ENCODE assay signal across 30 cellular contexts in genomic region chr15:75943713-75944215, GRCh38. TPM values are rescaled to one million over a fixed set of nuclear protein-coding genes. Genes with fewer than 3 reads are reported as not detected.
A peak's percentile ranks its signal among the peaks of the same experiment; 100 is the strongest.
DNase-seq lines count a peak whose midpoint lies in the region; ATAC-seq and TF ChIP-seq lines count a peak whose summit lies in the region.
"Had no signal": no experiment of that assay in that cellular context is flagged by ENCODE, and none has a peak within 500 bp of the region (broad histone marks: within the 10 kb centered on the region; RNA-seq: fewer than 3 reads in every experiment).

No MANE protein-coding gene starts in this region.

- TF ChIP-seq CTCF in HCT116 (IDR thresholded peaks at IDR 0.05 in 2 of 3, conservative IDR thresholded peaks at IDR 0.05 in 1 of 3; ENCODE audit: borderline replicate concordance in 1 of 3, insufficient read depth in 1 of 3, low read depth in 2 of 3, low read length in 2 of 3) (no peak), RWPE2 (IDR thresholded peaks at IDR 0.05; ENCODE audit: poor library complexity, severe bottlenecking) (no peak), ascending aorta (IDR thresholded peaks at IDR 0.05) (no peak)

- H3K4me1 ChIP-seq in HCT116 (ENCODE audit: control insufficient read depth in 1 of 2, insufficient read depth in 2 of 2, low read length in 2 of 2) (no peaks in the 10 kb centered on the region), RWPE2 (ENCODE audit: insufficient read depth, poor library complexity, severe bottlenecking) (peaks cover 26% of the 10 kb centered on the region), ascending aorta (no peaks in the 10 kb centered on the region)
- H3K4me1 ChIP-seq: colonic mucosa, left lung, parathyroid adenoma, right atrium auricular region, stomach, vagina had no signal

- no peak overlapping the region for H3K4me2 ChIP-seq in HCT116 (ENCODE audit: low read length)

- no peak overlapping the region for H3K27ac ChIP-seq in HCT116 (ENCODE audit: low read depth, low read length)
- H3K27ac ChIP-seq in RWPE2 (ENCODE audit: poor library complexity, severe bottlenecking) = no peak overlapping the region
- H3K27ac ChIP-seq in ascending aorta = no peak overlapping the region
- H3K27ac ChIP-seq: cardiac muscle cell, colonic mucosa, left lung, parathyroid adenoma, right atrium auricular region, stomach, vagina had no signal

- no peaks in the 10 kb centered on the region for H3K27me3 ChIP-seq in HCT116 (ENCODE audit: insufficient read depth, low read length)
- no peaks in the 10 kb centered on the region for H3K27me3 ChIP-seq in RWPE2 (ENCODE audit: insufficient read depth, poor library complexity, severe bottlenecking)
- H3K27me3 ChIP-seq in ascending aorta = no peaks in the 10 kb centered on the region
- H3K27me3 ChIP-seq: BLaER1 treated with 17β-estradiol and CSF1 and Interleukin-3, amounts not matched to agents 10 nM and 100 nM; cardiac muscle cell; colonic mucosa; right atrium auricular region; vagina had no signal

- H3K36me3 ChIP-seq in HCT116 (ENCODE audit: control insufficient read depth in 1 of 2, insufficient read depth in 2 of 2, low read length in 2 of 2) (0 out of 4 replicates have a peak, but pooled peaks cover 0 to under 1% of the 10 kb centered on the region in 2 experiments), RWPE2 (ENCODE audit: low read depth) (peaks cover 4% of the 10 kb centered on the region), ascending aorta (no peaks in the 10 kb centered on the region)
- H3K36me3 ChIP-seq: cardiac muscle cell, colonic mucosa, left lung, right atrium auricular region, vagina had no signal

- H3K36me3 Mint-ChIP-seq in immature natural killer cell = peaks cover 6 to 9% (median 6%) of the 10 kb centered on the region in 3 donors

- CTCF ChIA-PET in HCT116 (lab: Charles Lee) = no interaction called here

- H3K4me1 Mint-ChIP-seq in immature natural killer cell = peaks cover 2 to 11% of the 10 kb centered on the region in 2 donors
- H3K4me1 Mint-ChIP-seq: activated CD4-positive, alpha-beta T cell treated with anti-CD3 and anti-CD28 coated beads for 36 hours; activated naive CD4-positive, alpha-beta T cell treated with anti-CD3 and anti-CD28 coated beads, Interleukin-2, amount 10 ng/mL, durations not matched to agents 7 days and 5 days; activated T-helper 17 cell treated with anti-CD3 and anti-CD28 coated beads, Interleukin-2, amount 50 U/mL, for 72 hours; neural crest cell had no signal

- no peak overlapping the region for H3K4me3 Mint-ChIP-seq in immature natural killer cell
- H3K4me3 Mint-ChIP-seq: activated CD4-positive, alpha-beta T cell treated with anti-CD3 and anti-CD28 coated beads for 36 hours; activated CD8-positive, alpha-beta T cell treated with anti-CD3 and anti-CD28 coated beads for 36 hours; activated naive CD4-positive, alpha-beta T cell treated with anti-CD3 and anti-CD28 coated beads, Interleukin-2, amount 10 ng/mL, durations not matched to agents 7 days and 5 days; activated T-helper 17 cell treated with anti-CD3 and anti-CD28 coated beads, Interleukin-2, amount 50 U/mL, for 72 hours; neural crest cell had no signal

- intact Hi-C loops in HCT116 (cut with micrococcal nuclease) (no loop called here), ascending aorta (cut with DNase I) (no loop called here)

- H3K27me3 Mint-ChIP-seq in immature natural killer cell (ENCODE audit: low read depth in 3 of 3) = peaks cover 0 to 2% (median 0%) of the 10 kb centered on the region in 3 donors

- no peak for TF ChIP-seq RAD21 in HCT116 (IDR thresholded peaks at IDR 0.05; ENCODE audit: low read depth)

- BruUV-seq in HCT116 (replicated peaks; lab: Mats Ljungman, UMichigan) = TSS peak; percentile 31

- RAD21 ChIA-PET in HCT116 (lab: Charles Lee; ENCODE audit: low non-redundant PET in 1 of 2, low total read pairs in 2 of 2, uncharacterized antibody in 2 of 2, unreplicated experiment in 2 of 2) = no interaction called here

- no peak overlapping the region for H3K9ac ChIP-seq in HCT116 (ENCODE audit: low read length)
- H3K9ac ChIP-seq: BLaER1 treated with 17β-estradiol and CSF1 and Interleukin-3, amounts not matched to agents 10 nM and 100 nM; parathyroid adenoma had no signal

- no peaks in the 10 kb centered on the region for H4K20me1 ChIP-seq in HCT116 (ENCODE audit: insufficient read depth)
- H4K20me1 ChIP-seq: BLaER1 treated with 17β-estradiol and CSF1 and Interleukin-3, amounts not matched to agents 10 nM and 100 nM had no signal

- no peak overlapping the region for H2AFZ ChIP-seq in HCT116 (ENCODE audit: low read depth, low read length, poor library complexity, severe bottlenecking)
- H2AFZ ChIP-seq: parathyroid adenoma had no signal

- POLR2A ChIA-PET in HCT116 (lab: Charles Lee) = no interaction called here

- no peak overlapping the region for H3K27ac Mint-ChIP-seq in immature natural killer cell
- H3K27ac Mint-ChIP-seq: activated CD4-positive, alpha-beta T cell treated with anti-CD3 and anti-CD28 coated beads for 36 hours; activated CD8-positive, alpha-beta T cell treated with anti-CD3 and anti-CD28 coated beads for 36 hours; activated naive CD4-positive, alpha-beta T cell treated with anti-CD3 and anti-CD28 coated beads, Interleukin-2, amount 10 ng/mL, durations not matched to agents 7 days and 5 days; activated T-helper 17 cell treated with anti-CD3 and anti-CD28 coated beads, Interleukin-2, amount 50 U/mL, for 72 hours had no signal

- peak; percentile 40; the same call in 1 of the 2 replicates for ATAC-seq in HCT116
- peak; percentile 9; the same call in 1 of the 3 replicates for ATAC-seq in RWPE2 (ENCODE audit: low read depth)
- ATAC-seq in left lobe of liver = peak; percentile 10
- ATAC-seq: activated CD4-positive, alpha-beta T cell treated with anti-CD3 and anti-CD28 coated beads for 36 hours; activated CD8-positive, alpha-beta T cell treated with anti-CD3 and anti-CD28 coated beads for 36 hours; activated T-helper 17 cell treated with anti-CD3 and anti-CD28 coated beads, Interleukin-2, amount 50 U/mL, for 72 hours; left lung had no signal

- H3K79me2 ChIP-seq in HCT116 (ENCODE audit: insufficient read depth, low read length) = no peaks in the 10 kb centered on the region
- H3K79me2 ChIP-seq: parathyroid adenoma had no signal

- no peaks in the 10 kb centered on the region for H3K9me3 ChIP-seq in HCT116 (ENCODE audit: control insufficient read depth in 1 of 2, insufficient read depth in 1 of 2, low read depth in 1 of 2, low read length in 2 of 2)
- no peaks in the 10 kb centered on the region for H3K9me3 ChIP-seq in RWPE2 (ENCODE audit: severe bottlenecking)
- H3K9me3 ChIP-seq in ascending aorta = peaks cover 0 to 16% of the 10 kb centered on the region in 2 donors
- H3K9me3 ChIP-seq: colonic mucosa, left lung, right atrium auricular region, stomach, vagina had no signal

- H3K9me2 ChIP-seq in HCT116 (ENCODE audit: insufficient read depth) = no peaks in the 10 kb centered on the region

- DNase-seq in EH (ENCODE audit: low read depth) (peak; percentile 54), HCT116 (ENCODE audit: low read depth, low spot score) (no peak), RWPE2 (ENCODE audit: low spot score) (no peak), left lobe of liver (ENCODE audit: low spot score) (no peak), immature natural killer cell (no peak), SIG-M5 treated with dmso at 0.1 percent for 504 hours (lab: John Stamatoyannopoulos, UW; ENCODE audit: unreplicated experiment) (no peak), ascending aorta (ENCODE audit: low spot score in 2 of 2) (no peak)
- DNase-seq: activated CD4-positive, alpha-beta T cell treated with anti-CD3 and anti-CD28 coated beads for 36 hours; activated CD8-positive, alpha-beta T cell treated with anti-CD3 and anti-CD28 coated beads for 36 hours; activated naive CD4-positive, alpha-beta T cell treated with anti-CD3 and anti-CD28 coated beads, Interleukin-2, amount 10 ng/mL, durations not matched to agents 7 days and 5 days; amygdala; colonic mucosa; DMS53; effector CD8-positive, alpha-beta T cell; GDM1; left lung; mesendoderm; NCI-H1105 treated with DMSO at 0.1 percent for 48 hours; NCI-H187 treated with DMSO at 0.1 percent for 48 hours; NCI-H2171; NCI-H510A; Right ventricle myocardium superior; stomach had no signal

- no peaks in the 10 kb centered on the region for H3K9me3 Mint-ChIP-seq in immature natural killer cell
- H3K9me3 Mint-ChIP-seq: activated CD8-positive, alpha-beta T cell treated with anti-CD3 and anti-CD28 coated beads for 36 hours; activated naive CD4-positive, alpha-beta T cell treated with anti-CD3 and anti-CD28 coated beads, Interleukin-2, amount 10 ng/mL, durations not matched to agents 7 days and 5 days; activated T-helper 17 cell treated with anti-CD3 and anti-CD28 coated beads, Interleukin-2, amount 50 U/mL, for 72 hours had no signal

- H3K4me3 ChIP-seq in HCT116 (replicated peaks in 1 of 2; ENCODE audit: low read depth in 1 of 2, low read length in 2 of 2) (no peak overlapping the region), RWPE2 (ENCODE audit: severe bottlenecking) (no peak overlapping the region), ascending aorta (no peak overlapping the region)
- H3K4me3 ChIP-seq: BLaER1 treated with 17β-estradiol and CSF1 and Interleukin-3, amounts not matched to agents 10 nM and 100 nM; cardiac muscle cell; colonic mucosa; left lung; right atrium auricular region; stomach; vagina had no signal

- no peak for TF ChIP-seq POLR2A in HCT116 (IDR thresholded peaks at IDR 0.05; ENCODE audit: borderline replicate concordance, extremely low read depth, insufficient read depth, insufficient read length)

TF ChIP-seq in HCT116, 20 proteins besides CTCF, POLR2A, EP300 and RAD21 (continues in another document):
- TF ChIP-seq SP1 (IDR thresholded peaks at IDR 0.05; ENCODE audit: low read depth) = no peak
- TF ChIP-seq ZFX (IDR thresholded peaks at IDR 0.05) = no peak
- TF ChIP-seq FOSL1 (IDR thresholded peaks at IDR 0.05; ENCODE audit: low read depth) = no peak
- TF ChIP-seq SIN3A (IDR thresholded peaks at IDR 0.05; ENCODE audit: low read depth) = no peak
- TF ChIP-seq CEBPB (IDR thresholded peaks at IDR 0.05; ENCODE audit: low read depth) = no peak
- TF ChIP-seq JUND (IDR thresholded peaks at IDR 0.05) = no peak
- TF ChIP-seq CBX3 (IDR thresholded peaks at IDR 0.05; ENCODE audit: low read depth) = no peak
- no peak for TF ChIP-seq ELF1 (IDR thresholded peaks at IDR 0.05; ENCODE audit: borderline replicate concordance, low read depth)
- TF ChIP-seq TCF7L2 (IDR thresholded peaks at IDR 0.05; ENCODE audit: borderline replicate concordance, extremely low read depth, insufficient read depth, insufficient read length) = no peak
- no peak for TF ChIP-seq POLR2AphosphoS5 (IDR thresholded peaks at IDR 0.05; ENCODE audit: low read depth, low read length)
- TF ChIP-seq ATF3 (IDR thresholded peaks at IDR 0.05) = no peak
- no peak for TF ChIP-seq EGR1 (IDR thresholded peaks at IDR 0.05; ENCODE audit: low read depth)

RNA-seq across cellular contexts. Expression of gene FBXO22, which starts 40.1 kb away (rescaled TPM):
- 60.3 TPM for total RNA-seq in HCT116 (2021; ENCODE audit: unreplicated experiment)
- 48.9 and 54.4 TPM in 2 replicates for polyA plus RNA-seq in HCT116 (2012)
- 30.6 TPM for total RNA-seq in left lobe of liver
- 10 to 100 TPM; 11.5 to 13.8 (median 12.7) TPM for polyA plus RNA-seq in immature natural killer cell
- total RNA-seq in ascending aorta = 2.9 TPM
